ENCODE assay signal across 27 cellular contexts in the genomic region with DNA sequence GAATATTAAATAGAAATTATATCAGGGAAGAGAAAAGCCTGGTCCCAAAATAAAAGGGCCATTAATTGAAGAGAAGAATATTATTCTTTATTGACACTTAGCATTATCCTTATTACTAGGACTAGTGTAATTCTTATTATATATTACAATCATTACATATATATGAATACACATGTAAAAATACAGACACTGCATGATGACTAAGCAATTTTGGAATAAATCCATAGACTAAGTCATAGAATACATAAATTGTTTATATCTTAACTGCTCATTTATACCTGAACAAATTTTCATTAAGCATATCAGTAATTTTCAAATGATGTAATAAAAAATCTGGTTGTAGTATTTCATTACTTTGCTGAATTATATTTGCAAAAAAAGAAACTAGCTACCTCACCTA. TPM values are rescaled to one million over a fixed set of nuclear protein-coding genes. Genes with fewer than 3 reads are reported as not detected.
"Had no signal": no experiment of that assay in that cellular context is flagged by ENCODE, and none has a peak within 500 bp of the region (broad histone marks: within the 10 kb centered on the region; RNA-seq: fewer than 3 reads in every experiment).

No MANE protein-coding gene starts in this region.

- DNase-seq: activated CD4-positive, alpha-beta T cell treated with anti-CD3 and anti-CD28 coated beads for 4 hours; activated CD8-positive, alpha-beta memory T cell treated with anti-CD3 and anti-CD28 coated beads, Interleukin-2, amount 50 U/mL, for 4 hours; activated CD8-positive, alpha-beta T cell treated with anti-CD3 and anti-CD28 coated beads for 36 hours; activated gamma-delta T cell treated with Interleukin-2 at 50 U/mL for 16 hours; activated naive CD4-positive, alpha-beta T cell treated with anti-CD3 and anti-CD28 coated beads, Interleukin-2, amount 10 ng/mL, durations not matched to agents 7 days and 5 days; activated naive CD8-positive, alpha-beta T cell treated with anti-CD3 and anti-CD28 coated beads for 36 hours; activated T-cell treated with anti-CD3 and anti-CD28 coated beads, Interleukin-2, amount 50 U/mL, for 72 hours; anterior cingulate cortex; caudate nucleus; MV-4-11; NCI-H1105; NCI-H1436; NCI-H1694 treated with DMSO at 0.1 percent for 48 hours; NCI-H2029 treated with DMSO at 0.1 percent for 48 hours; NCI-H345; NCI-H510A treated with DMSO at 0.1 percent for 48 hours; NCI-H69; NK-92 treated with Interleukin-12 subunit alpha and Interleukin-12 subunit beta, amount 100 ng/mL, for 24 hours; OCI-M1; Peyer's patch; SHP77 had no signal

- ATAC-seq: activated CD4-positive, CD25-positive, alpha-beta regulatory T cell treated with anti-CD3 and anti-CD28 coated beads, Interleukin-2, amount 50 U/mL, for 24 hours; activated CD8-positive, alpha-beta T cell treated with anti-CD3 and anti-CD28 coated beads for 36 hours; activated T-cell treated with anti-CD3 and anti-CD28 coated beads, Interleukin-2, amount 50 U/mL, for 72 hours had no signal

- H3K4me1 ChIP-seq: Peyer's patch had no signal

- H3K27me3 ChIP-seq: Peyer's patch had no signal

- H3K27ac ChIP-seq: Peyer's patch had no signal

- H3K36me3 ChIP-seq: Peyer's patch had no signal

- H3K4me3 ChIP-seq: Peyer's patch had no signal

- H3K9me3 ChIP-seq: Peyer's patch had no signal

RNA-seq across cellular contexts. Expression of gene SLC13A1, which starts 29.7 kb away (rescaled TPM):
- total RNA-seq: activated CD8-positive, alpha-beta T cell treated with anti-CD3 and anti-CD28 coated beads for 36 hours; activated naive CD8-positive, alpha-beta T cell treated with anti-CD3 and anti-CD28 coated beads for 36 hours; activated T-cell treated with anti-CD3 and anti-CD28 coated beads, Interleukin-2, amount 50 U/mL, for 72 hours; activated T-helper 2 cell treated with anti-CD3 and anti-CD28 coated beads, Interferon-gamma antibody, Interleukin-2, Interleukin-4, amounts not matched to agents 10 μg/mL and 5 μg/mL and 100 μg/mL, durations not matched to agents 14 hours and 24 hours and 36 hours; cerebellum; LHCN-M2; M059J; SK-MEL-5 had no signal
